In genomic region chr19:35204799-35205732, GRCh38 we compare ENCODE assay signal across 8 cellular contexts. TPM values are rescaled to one million over a fixed set of nuclear protein-coding genes. Genes with fewer than 3 reads are reported as not detected.
DNase-seq lines count a peak whose midpoint lies in the region; ATAC-seq and TF ChIP-seq lines count a peak whose summit lies in the region.

No MANE protein-coding gene starts in this region.

- peak overlapping the region; percentile 68 for H3K4me3 Mint-ChIP-seq in activated B cell treated with CpG ODN at 0.5 μM for 24 hours
- H3K4me3 Mint-ChIP-seq in stimulated activated naive B cell treated with anti-CD40 and anti-IgM and Interleukin-4, amounts not matched to agents 10 μg/mL and 1 μg/mL and 100 μg/mL, for 72 hours: peak overlapping the region; percentile 3 to 17

- intact Hi-C loops in Right ventricle myocardium inferior (cut with DNase I): no loop called here
- intact Hi-C loops in cardiac septum (cut with DNase I): no loop called here
- intact Hi-C loops in activated B cell treated with CpG ODN at 0.5 μM for 24 hours (cut with micrococcal nuclease): loop anchor here (1.0 to 5.0 kb wide), 3 partner anchors 33 to 50 kb away; partner anchors contain the start of gene FXYD5

- CTCF ChIA-PET in activated B cell treated with CpG ODN at 0.5 μM for 24 hours (lab: Charles Lee): interaction anchor here (0.9 to 1.8 kb wide), 3 partner anchors 9 to 68 kb away, joined by 3 to 6 read pairs (median 5); no protein-coding TSS in a partner anchor

- POLR2A ChIA-PET in activated B cell treated with CpG ODN at 0.5 μM for 24 hours (lab: Charles Lee): interaction anchor here (0.6 to 3.3 kb wide), 21 partner anchors 10 to 1400 kb away, joined by 3 to 36 read pairs (median 4); partner anchors contain the start of genes FFAR1, FXYD5, USF2 and ZNF382

- H3K27ac Mint-ChIP-seq in activated B cell treated with CpG ODN at 0.5 μM for 24 hours: peak overlapping the region; percentile 98
- peak overlapping the region; percentile 96 for H3K27ac Mint-ChIP-seq in stimulated activated naive B cell treated with anti-CD40 and anti-IgM and Interleukin-4, amounts not matched to agents 10 μg/mL and 1 μg/mL and 100 μg/mL, for 72 hours

- TF ChIP-seq POLR2A in erythroblast (IDR thresholded peaks at IDR 0.05; ENCODE audit: low read length): no peak

- ATAC-seq in Right ventricle myocardium inferior: peak; percentile 48
- ATAC-seq in HG03196 (IDR thresholded peaks at IDR 0.05; ENCODE audit: unreplicated experiment): peak; percentile 57
- ATAC-seq in activated B cell treated with CpG ODN at 0.5 μM for 24 hours (ENCODE audit: low read depth): peak; percentile 75
- peak; percentile 83 to 85 for ATAC-seq in stimulated activated naive B cell treated with anti-CD40 and anti-IgM and Interleukin-4, amounts not matched to agents 10 μg/mL and 1 μg/mL and 100 μg/mL, for 72 hours (replicated peaks)

- H3K27me3 Mint-ChIP-seq in activated B cell treated with CpG ODN at 0.5 μM for 24 hours: no peaks in the 10 kb centered on the region
- H3K27me3 Mint-ChIP-seq in stimulated activated naive B cell treated with anti-CD40 and anti-IgM and Interleukin-4, amounts not matched to agents 10 μg/mL and 1 μg/mL and 100 μg/mL, for 72 hours: no peaks in the 10 kb centered on the region

- H3K36me3 Mint-ChIP-seq in activated B cell treated with CpG ODN at 0.5 μM for 24 hours (ENCODE audit: low read depth): no peaks in the 10 kb centered on the region
- peaks cover 4 to 5% of the 10 kb centered on the region in 2 donors for H3K36me3 Mint-ChIP-seq in stimulated activated naive B cell treated with anti-CD40 and anti-IgM and Interleukin-4, amounts not matched to agents 10 μg/mL and 1 μg/mL and 100 μg/mL, for 72 hours

- peaks cover 3% of the 10 kb centered on the region for H3K9me3 Mint-ChIP-seq in activated B cell treated with CpG ODN at 0.5 μM for 24 hours
- peaks cover 0 to 1% of the 10 kb centered on the region in 2 donors for H3K9me3 Mint-ChIP-seq in stimulated activated naive B cell treated with anti-CD40 and anti-IgM and Interleukin-4, amounts not matched to agents 10 μg/mL and 1 μg/mL and 100 μg/mL, for 72 hours

- DNase-seq in Right ventricle myocardium inferior (ENCODE audit: missing footprints): no peak
- DNase-seq in cardiac septum (ENCODE audit: low spot score): no peak
- peak; percentile 52 for DNase-seq in activated B cell treated with CpG ODN at 0.5 μM for 24 hours
- DNase-seq in stimulated activated naive B cell treated with anti-CD40 and anti-IgM and Interleukin-4, amounts not matched to agents 10 μg/mL and 1 μg/mL and 100 μg/mL, for 72 hours: peak; percentile 71
- DNase-seq in NCI-H345 (lab: John Stamatoyannopoulos, UW): no peak
- DNase-seq in iPS-NIHi7 (ENCODE audit: extremely low spot score): no peak
- DNase-seq in erythroblast (lab: John Stamatoyannopoulos, UW): no peak

- H3K4me1 Mint-ChIP-seq in activated B cell treated with CpG ODN at 0.5 μM for 24 hours: peaks cover 78% of the 10 kb centered on the region
- peaks cover 38 to 75% of the 10 kb centered on the region in 2 donors for H3K4me1 Mint-ChIP-seq in stimulated activated naive B cell treated with anti-CD40 and anti-IgM and Interleukin-4, amounts not matched to agents 10 μg/mL and 1 μg/mL and 100 μg/mL, for 72 hours

- TF ChIP-seq CTCF in activated B cell treated with CpG ODN at 0.5 μM for 24 hours (IDR thresholded peaks at IDR 0.05): no peak

RNA-seq across cellular contexts. Expression of gene FAM187B, which starts 23.5 kb away (rescaled TPM):
- not detected for total RNA-seq in Right ventricle myocardium inferior
- total RNA-seq in cardiac septum: not detected
- total RNA-seq in activated B cell treated with CpG ODN at 0.5 μM for 24 hours: not detected in 2 replicates

RNA-seq across cellular contexts. Expression of gene LSR, which starts 43.7 kb away (rescaled TPM):
- total RNA-seq in Right ventricle myocardium inferior (6.8 TPM), cardiac septum (3.4 TPM), activated B cell treated with CpG ODN at 0.5 μM for 24 hours (16.4 and 18.0 TPM in 2 replicates)

RNA-seq across cellular contexts. Expression of gene FXYD5, which starts 50.5 kb away (rescaled TPM):
- total RNA-seq in Right ventricle myocardium inferior (23.5 TPM), cardiac septum (19.0 TPM), activated B cell treated with CpG ODN at 0.5 μM for 24 hours (103 and 125 TPM in 2 replicates)

Comparison
In these comparisons a context has a peak if more than half of its experiments do, and no peak if none do; other contexts are left out.
1. DNase-seq: peak in activated B cell treated with CpG ODN at 0.5 μM for 24 hours (single experiment) and stimulated activated naive B cell treated with anti-CD40 and anti-IgM and Interleukin-4, amounts not matched to agents 10 μg/mL and 1 μg/mL and 100 μg/mL, for 72 hours (single experiment); none in Right ventricle myocardium inferior (single experiment), cardiac septum (single experiment), NCI-H345 (single experiment), iPS-NIHi7 (single experiment) and erythroblast (0 of 2).
2. Peak in every context shown above with its lines, with median percentiles within 50 percentile points of each other: ATAC-seq.